Comparison of ENCODE assay signal across 19 cellular contexts in genomic region chr22:42446151-42446550, GRCh38. TPM values are rescaled to one million over a fixed set of nuclear protein-coding genes. Genes with fewer than 3 reads are reported as not detected.
DNase-seq lines count a peak whose midpoint lies in the region; ATAC-seq, FAIRE-seq and TF ChIP-seq lines count a peak whose summit lies in the region.
"Had no signal": no experiment of that assay in that cellular context is flagged by ENCODE, and none has a peak within 500 bp of the region (broad histone marks: within the 10 kb centered on the region; RNA-seq: fewer than 3 reads in every experiment).

No MANE protein-coding gene starts in this region.

- intact Hi-C loops in kidney (cut with DNase I): no loop called here
- intact Hi-C loops in sigmoid colon (cut with DNase I): no loop called here

- H3K9me3 ChIP-seq in BLaER1 treated with 17β-estradiol and CSF1 and Interleukin-3, amounts not matched to agents 10 nM and 100 nM (replicated peaks in 1 of 11): 0 out of 22 replicates have a peak, but pooled peaks cover 0 to 5% (median 0%) of the 10 kb centered on the region in 11 experiments
- H3K9me3 ChIP-seq in DOHH2 (ENCODE audit: control insufficient read depth, insufficient read depth, low read length) (no peaks in the 10 kb centered on the region), kidney (ENCODE audit: control insufficient read depth in 1 of 2, low read length in 2 of 2) (no peaks in the 10 kb centered on the region), sigmoid colon (no peaks in the 10 kb centered on the region)

- peaks cover 33% of the 10 kb centered on the region for H3F3A ChIP-seq in DOHH2 (ENCODE audit: control insufficient read depth, insufficient read depth)

- H3K4me2 ChIP-seq in BLaER1 treated with 17β-estradiol and CSF1 and Interleukin-3, amounts not matched to agents 10 nM and 100 nM: peak overlapping the region in 9 of 11 experiments; percentile 85 to 99 (median 97); a peak in 17 of 22 replicates
- no peak overlapping the region for H3K4me2 ChIP-seq in DOHH2 (ENCODE audit: low read length)

- peaks cover 5% of the 10 kb centered on the region for H3K79me2 ChIP-seq in DOHH2 (ENCODE audit: control insufficient read depth, low read length)

- DNase-seq in kidney (peak; percentile 43), sigmoid colon (peak; percentile 25), coronary artery (ENCODE audit: low spot score) (no peak)
- no peak for DNase-seq in stimulated activated CD4-positive, alpha-beta T cell treated with anti-CD3 and anti-CD28 coated beads, Interleukin-4, amount 100 ng/mL, for 1 hour
- DNase-seq: C1 segment of cervical spinal cord; CD8-positive, alpha-beta memory T cell; DMS 273 treated with DMSO at 0.1 percent for 48 hours; DMS79; GF-D8; GM23248; HFFc6 had no signal

- TF ChIP-seq CTCF in DOHH2 (IDR thresholded peaks at IDR 0.05; ENCODE audit: low read depth, low read length, poor library complexity, severe bottlenecking) (no peak), kidney (IDR thresholded peaks at IDR 0.05; ENCODE audit: borderline replicate concordance, extremely low read depth, insufficient read depth) (no peak), sigmoid colon (IDR thresholded peaks at IDR 0.05) (no peak), coronary artery (IDR thresholded peaks at IDR 0.05) (no peak)

- no peaks in the 10 kb centered on the region for H3K27me3 ChIP-seq in BLaER1 treated with 17β-estradiol and CSF1 and Interleukin-3, amounts not matched to agents 10 nM and 100 nM
- no peaks in the 10 kb centered on the region for H3K27me3 ChIP-seq in DOHH2 (ENCODE audit: control insufficient read depth, low read length)
- H3K27me3 ChIP-seq in sigmoid colon: no peaks in the 10 kb centered on the region

- no peaks in the 10 kb centered on the region for H4K20me1 ChIP-seq in BLaER1 treated with 17β-estradiol and CSF1 and Interleukin-3, amounts not matched to agents 10 nM and 100 nM
- H4K20me1 ChIP-seq in DOHH2 (ENCODE audit: control insufficient read depth, insufficient read depth, low read depth, low read length): no peaks in the 10 kb centered on the region

- H3K36me3 ChIP-seq in BLaER1 treated with 17β-estradiol and CSF1 and Interleukin-3, amounts not matched to agents 10 nM and 100 nM: no peaks in the 10 kb centered on the region
- H3K36me3 ChIP-seq in DOHH2 (ENCODE audit: control insufficient read depth, low read length) (peaks cover 4% of the 10 kb centered on the region; the same call in 1 of the 2 replicates), kidney (ENCODE audit: control insufficient read depth in 1 of 2, insufficient read depth in 2 of 2, low read length in 2 of 2) (no peaks in the 10 kb centered on the region), sigmoid colon (no peaks in the 10 kb centered on the region)

- FAIRE-seq in kidney (lab: Jason Lieb, UNC): no peak
- FAIRE-seq: D721Med, GM12891, GM18507, H1 had no signal

- H3K4me3 ChIP-seq in BLaER1 treated with 17β-estradiol and CSF1 and Interleukin-3, amounts not matched to agents 10 nM and 100 nM: no peak overlapping the region
- no peak overlapping the region for H3K4me3 ChIP-seq in DOHH2 (ENCODE audit: low read length)
- no peak overlapping the region for H3K4me3 ChIP-seq in kidney (ENCODE audit: low read length in 2 of 2)
- H3K4me3 ChIP-seq in sigmoid colon: no peak overlapping the region
- no peak overlapping the region for H3K4me3 ChIP-seq in coronary artery
- H3K4me3 ChIP-seq: GM23248 had no signal

- no peak for TF ChIP-seq POLR2A in sigmoid colon (IDR thresholded peaks at IDR 0.05)

- H3K27ac ChIP-seq in BLaER1 treated with 17β-estradiol and CSF1 and Interleukin-3, amounts not matched to agents 10 nM and 100 nM: peak overlapping the region in 9 of 11 experiments; percentile 84 to 99 (median 95); a peak in 17 of 22 replicates
- H3K27ac ChIP-seq in DOHH2 (ENCODE audit: low read depth, low read length): peak overlapping the region; percentile 20; the same call in 1 of the 2 replicates
- no peak overlapping the region for H3K27ac ChIP-seq in kidney (ENCODE audit: low read depth in 2 of 2, low read length in 2 of 2)
- no peak overlapping the region for H3K27ac ChIP-seq in sigmoid colon
- no peak overlapping the region for H3K27ac ChIP-seq in coronary artery
- H3K27ac ChIP-seq: GM23248 had no signal

- H3K9ac ChIP-seq in BLaER1 treated with 17β-estradiol and CSF1 and Interleukin-3, amounts not matched to agents 10 nM and 100 nM: peak overlapping the region in 6 of 11 experiments; percentile 78 to 93 (median 88); a peak in 10 of 22 replicates
- no peak overlapping the region for H3K9ac ChIP-seq in kidney (ENCODE audit: low read length in 2 of 2)
- H3K9ac ChIP-seq: GM23248 had no signal

- peaks cover 30 to 62% (median 54%) of the 10 kb centered on the region in 10 experiments for H3K4me1 ChIP-seq in BLaER1 treated with 17β-estradiol and CSF1 and Interleukin-3, amounts not matched to agents 10 nM and 100 nM
- peaks cover 47% of the 10 kb centered on the region for H3K4me1 ChIP-seq in DOHH2 (ENCODE audit: control insufficient read depth, low read length)
- H3K4me1 ChIP-seq in kidney (ENCODE audit: control insufficient read depth in 1 of 2, insufficient read depth in 1 of 2, low read depth in 1 of 2, low read length in 2 of 2): peaks cover 12 to 14% of the 10 kb centered on the region in 2 donors
- peaks cover 0 to 17% (median 16%) of the 10 kb centered on the region in 4 donors for H3K4me1 ChIP-seq in sigmoid colon

- no peak for ATAC-seq in GM21447 (IDR thresholded peaks at IDR 0.05; ENCODE audit: unreplicated experiment)
- ATAC-seq: HCT116 had no signal

- TF ChIP-seq EP300 in sigmoid colon (IDR thresholded peaks at IDR 0.05): no peak

- WGBS in sigmoid colon, 2 donors: 92 to 93% methylated on average over 13 of the region's 13 CpGs

- no peaks in the 10 kb centered on the region for H3K9me2 ChIP-seq in DOHH2 (replicated peaks; ENCODE audit: control insufficient read depth, low read length)

RNA-seq across cellular contexts. Expression of gene NFAM1, which starts 13.9 kb away (rescaled TPM):
- total RNA-seq in kidney (7.9 TPM), sigmoid colon (1 to 10 TPM; 1.8 to 2.5 (median 2.3) TPM)
- polyA plus RNA-seq in kidney (ENCODE audit: insufficient read depth, low read depth, low replicate concordance) (0.60 TPM), sigmoid colon (1 to 10 TPM; 1.2 to 3.1 (median 2.3) TPM)
- total RNA-seq: GM23248, HFFc6 had no signal
- polyA plus RNA-seq: CD8-positive, alpha-beta memory T cell; GM23248 had no signal

Comparison
In these comparisons a context has a peak if more than half of its experiments do, and no peak if none do; other contexts are left out.
1. H3K27ac ChIP-seq: peak in BLaER1 treated with 17β-estradiol and CSF1 and Interleukin-3, amounts not matched to agents 10 nM and 100 nM (9 of 11) and DOHH2 (single experiment); none in kidney (0 of 2), sigmoid colon (0 of 4) and coronary artery (0 of 2).
2. H3K9ac ChIP-seq: peak in BLaER1 treated with 17β-estradiol and CSF1 and Interleukin-3, amounts not matched to agents 10 nM and 100 nM (6 of 11); none in kidney (0 of 2).
3. DNase-seq: peak in kidney (single experiment) and sigmoid colon (single experiment); none in stimulated activated CD4-positive, alpha-beta T cell treated with anti-CD3 and anti-CD28 coated beads, Interleukin-4, amount 100 ng/mL, for 1 hour (single experiment) and coronary artery (single experiment).